In the genomic region with DNA sequence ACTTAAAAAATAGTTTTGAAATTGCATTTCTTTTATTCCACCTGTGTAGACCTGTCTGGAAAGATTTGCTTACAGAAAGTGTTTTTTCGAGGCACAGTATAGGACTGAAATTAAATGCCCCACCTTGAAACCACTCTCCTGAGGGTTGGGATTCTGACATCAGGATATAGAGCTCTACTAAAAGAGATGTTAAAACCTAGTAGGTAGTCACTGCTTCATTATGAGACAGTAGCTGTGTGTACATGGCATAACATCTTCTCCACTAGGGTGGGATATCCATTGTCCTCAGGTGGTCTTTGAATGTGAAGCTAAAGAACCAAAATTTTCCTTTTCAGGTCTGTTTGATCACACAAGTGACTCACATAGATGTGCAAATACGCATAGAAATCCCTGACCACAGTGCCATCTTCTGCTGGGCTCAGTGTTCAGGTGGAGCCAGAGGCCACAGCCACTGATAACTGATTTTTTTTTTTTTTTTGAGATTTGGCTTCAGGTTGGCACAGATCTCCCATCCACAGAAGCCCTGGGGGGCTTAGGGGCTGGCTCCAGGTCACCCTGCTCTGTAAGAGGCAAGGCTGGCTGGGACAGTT, we compare ENCODE assay signal across 22 cellular contexts.
DNase-seq lines count a peak whose midpoint lies in the region; TF ChIP-seq lines count a peak whose summit lies in the region.
"Had no signal": no experiment of that assay in that cellular context is flagged by ENCODE, and none has a peak within 500 bp of the region (broad histone marks: within the 10 kb centered on the region; RNA-seq: fewer than 3 reads in every experiment).

No MANE protein-coding gene starts in this region.

- H3K4me1 ChIP-seq in left ventricle myocardium inferior (peaks cover 82% of the 10 kb centered on the region), esophagus muscularis mucosa (peaks cover 41 to 88% (median 87%) of the 10 kb centered on the region in 4 donors)

- intact Hi-C loops in left ventricle myocardium inferior (cut with micrococcal nuclease) (no loop called here), cardiac septum (cut with DNase I) (loop anchor here (5.0 kb wide), 1 partner anchor 57 kb away; no protein-coding TSS in a partner anchor), esophagus muscularis mucosa (cut with DNase I) (loop anchor here (10.0 kb wide), 1 partner anchor 119 kb away; no protein-coding TSS in a partner anchor), Calu3 (cut with micrococcal nuclease; ENCODE audit: unreplicated experiment) (no loop called here)

- POLR2A ChIA-PET in GM10248 (lab: Yijun Ruan, JAX), result no interaction called here

- H3K36me3 ChIP-seq in left ventricle myocardium inferior (no peaks in the 10 kb centered on the region), esophagus muscularis mucosa (peaks cover 0 to 5% (median 0%) of the 10 kb centered on the region in 4 donors)

- H3K4me3 ChIP-seq in left ventricle myocardium inferior (no peak overlapping the region), esophagus muscularis mucosa (no peak overlapping the region)
- H3K4me3 ChIP-seq: testis had no signal

- CTCF ChIA-PET in Calu3 (lab: Charles Lee), result no interaction called here
- CTCF ChIA-PET in GM10248 (lab: Yijun Ruan, JAX), result interaction anchor here (0.8 to 1.9 kb wide), 4 partner anchors 8 to 57 kb away, joined by 3 to 9 read pairs (median 4); no protein-coding TSS in a partner anchor

- H3K27ac Mint-ChIP-seq in nephron (peak overlapping the region; percentile 79 to 80 (median 80)), Calu3 (ENCODE audit: unreplicated experiment) (no peak overlapping the region)
- H3K27ac Mint-ChIP-seq: activated CD8-positive, alpha-beta memory T cell treated with anti-CD3 and anti-CD28 coated beads, Interleukin-2, amount 10 ng/mL, durations not matched to agents 7 days and 5 days; activated naive CD4-positive, alpha-beta T cell treated with anti-CD3 and anti-CD28 coated beads, Interleukin-2, amount 10 ng/mL, durations not matched to agents 7 days and 5 days; B cell; dendritic cell treated with granulocyte-macrophage colony-stimulating factor and Interleukin-4, amounts not matched to agents 40 ng/mL and 50 ng/mL, for 4 days had no signal

- no TSS peak for BruUV-seq in Calu3 (replicated peaks; lab: Mats Ljungman, UMichigan)

- H3K9me3 ChIP-seq in left ventricle myocardium inferior (replicated peaks), result no peaks in the 10 kb centered on the region
- no peaks in the 10 kb centered on the region for H3K9me3 ChIP-seq in esophagus muscularis mucosa
- H3K9me3 ChIP-seq: testis had no signal

- no peak for TF ChIP-seq EP300 in esophagus muscularis mucosa (IDR thresholded peaks at IDR 0.05)

- H3K4me1 Mint-ChIP-seq in nephron, result peaks cover 82% of the 10 kb centered on the region
- no peaks in the 10 kb centered on the region for H3K4me1 Mint-ChIP-seq in Calu3 (ENCODE audit: low read depth, unreplicated experiment)
- H3K4me1 Mint-ChIP-seq: activated naive CD4-positive, alpha-beta T cell treated with anti-CD3 and anti-CD28 coated beads, Interleukin-2, amount 10 ng/mL, durations not matched to agents 7 days and 5 days; CD8-positive, alpha-beta memory T cell had no signal

- TF ChIP-seq CTCF in left ventricle myocardium inferior (IDR thresholded peaks at IDR 0.05; ENCODE audit: borderline replicate concordance) (no peak), esophagus muscularis mucosa (IDR thresholded peaks at IDR 0.05) (peak in 1 of 3 experiments; percentile 11), nephron (IDR thresholded peaks at IDR 0.05; ENCODE audit: unreplicated experiment in 3 of 3) (no peak), Calu3 (IDR thresholded peaks at IDR 0.05; ENCODE audit: unreplicated experiment) (no peak), GM10248 (IDR thresholded peaks at IDR 0.05; ENCODE audit: control extremely low read depth, extremely low read depth, low read depth, missing control alignments) (no peak)

- H3K27ac ChIP-seq in left ventricle myocardium inferior (replicated peaks) (peak overlapping the region; percentile 16), esophagus muscularis mucosa (replicated peaks in 1 of 4) (peak overlapping the region; percentile 61 to 76 (median 69))
- H3K27ac ChIP-seq: testis had no signal

- H3K27me3 ChIP-seq in left ventricle myocardium inferior (ENCODE audit: low read depth) (no peaks in the 10 kb centered on the region), esophagus muscularis mucosa (no peaks in the 10 kb centered on the region)
- H3K27me3 ChIP-seq: testis had no signal

- H3K9me3 Mint-ChIP-seq in nephron (no peaks in the 10 kb centered on the region), Calu3 (ENCODE audit: low read depth, unreplicated experiment) (no peaks in the 10 kb centered on the region)
- H3K9me3 Mint-ChIP-seq: activated naive CD4-positive, alpha-beta T cell treated with anti-CD3 and anti-CD28 coated beads, Interleukin-2, amount 10 ng/mL, durations not matched to agents 7 days and 5 days; CD8-positive, alpha-beta memory T cell; dendritic cell treated with granulocyte-macrophage colony-stimulating factor and Interleukin-4, amounts not matched to agents 40 ng/mL and 50 ng/mL, for 4 days had no signal

- peaks cover 4% of the 10 kb centered on the region for H3K36me3 Mint-ChIP-seq in nephron (ENCODE audit: low read depth)
- no peaks in the 10 kb centered on the region for H3K36me3 Mint-ChIP-seq in Calu3 (ENCODE audit: insufficient read depth, unreplicated experiment)
- H3K36me3 Mint-ChIP-seq: activated naive CD4-positive, alpha-beta T cell treated with anti-CD3 and anti-CD28 coated beads, Interleukin-2, amount 10 ng/mL, durations not matched to agents 7 days and 5 days had no signal

- no peak for TF ChIP-seq POLR2A in esophagus muscularis mucosa (IDR thresholded peaks at IDR 0.05; ENCODE audit: low read depth)

- WGBS in esophagus muscularis mucosa, result 100% methylated on average over 2 of the region's 2 CpGs

- DNase-seq in left ventricle myocardium inferior (no peak), cardiac septum (ENCODE audit: low spot score) (no peak), esophagus muscularis mucosa (ENCODE audit: extremely low spot score) (no peak), Calu3 (no peak), A172 (ENCODE audit: low spot score) (no peak), retina (no peak), GM10248 (ENCODE audit: extremely low spot score) (no peak)
- DNase-seq: activated CD4-positive, alpha-beta T cell treated with anti-CD3 and anti-CD28 coated beads, Interleukin-2, amount 50 U/mL, for 1 hour; activated CD8-positive, alpha-beta memory T cell treated with anti-CD3 and anti-CD28 coated beads, Interleukin-2, amount 10 ng/mL, durations not matched to agents 7 days and 5 days; activated naive CD4-positive, alpha-beta T cell treated with anti-CD3 and anti-CD28 coated beads, Interleukin-2, amount 10 ng/mL, durations not matched to agents 7 days and 5 days; caudate nucleus; CD8-positive, alpha-beta memory T cell; mammary epithelial cell; NCI-H2171; NCI-H524 treated with DMSO at 0.1 percent for 48 hours; occipital lobe; stimulated activated naive CD4-positive, alpha-beta T cell; T-helper 9 cell; testis had no signal

- H3K27me3 Mint-ChIP-seq in nephron (ENCODE audit: low read depth) (no peaks in the 10 kb centered on the region), Calu3 (ENCODE audit: unreplicated experiment) (no peaks in the 10 kb centered on the region)
- H3K27me3 Mint-ChIP-seq: activated CD8-positive, alpha-beta memory T cell treated with anti-CD3 and anti-CD28 coated beads, Interleukin-2, amount 10 ng/mL, durations not matched to agents 7 days and 5 days; activated naive CD4-positive, alpha-beta T cell treated with anti-CD3 and anti-CD28 coated beads, Interleukin-2, amount 10 ng/mL, durations not matched to agents 7 days and 5 days; B cell; CD8-positive, alpha-beta memory T cell; dendritic cell treated with granulocyte-macrophage colony-stimulating factor and Interleukin-4, amounts not matched to agents 40 ng/mL and 50 ng/mL, for 4 days had no signal

- no peak overlapping the region for H3K4me3 Mint-ChIP-seq in nephron
- H3K4me3 Mint-ChIP-seq in Calu3 (ENCODE audit: low read depth, unreplicated experiment), result no peak overlapping the region
- H3K4me3 Mint-ChIP-seq: activated CD8-positive, alpha-beta memory T cell treated with anti-CD3 and anti-CD28 coated beads, Interleukin-2, amount 10 ng/mL, durations not matched to agents 7 days and 5 days; activated naive CD4-positive, alpha-beta T cell treated with anti-CD3 and anti-CD28 coated beads, Interleukin-2, amount 10 ng/mL, durations not matched to agents 7 days and 5 days; B cell; CD8-positive, alpha-beta memory T cell; dendritic cell treated with granulocyte-macrophage colony-stimulating factor and Interleukin-4, amounts not matched to agents 40 ng/mL and 50 ng/mL, for 4 days had no signal

Comparison
In these comparisons a context has a peak if more than half of its experiments do, and no peak if none do; other contexts are left out.
1. intact Hi-C loops: an anchor here in cardiac septum (5.0 kb wide) and esophagus muscularis mucosa (10.0 kb wide); none called in left ventricle myocardium inferior and Calu3.